Comparison of ENCODE assay signal across 9 cellular contexts in the genomic region with DNA sequence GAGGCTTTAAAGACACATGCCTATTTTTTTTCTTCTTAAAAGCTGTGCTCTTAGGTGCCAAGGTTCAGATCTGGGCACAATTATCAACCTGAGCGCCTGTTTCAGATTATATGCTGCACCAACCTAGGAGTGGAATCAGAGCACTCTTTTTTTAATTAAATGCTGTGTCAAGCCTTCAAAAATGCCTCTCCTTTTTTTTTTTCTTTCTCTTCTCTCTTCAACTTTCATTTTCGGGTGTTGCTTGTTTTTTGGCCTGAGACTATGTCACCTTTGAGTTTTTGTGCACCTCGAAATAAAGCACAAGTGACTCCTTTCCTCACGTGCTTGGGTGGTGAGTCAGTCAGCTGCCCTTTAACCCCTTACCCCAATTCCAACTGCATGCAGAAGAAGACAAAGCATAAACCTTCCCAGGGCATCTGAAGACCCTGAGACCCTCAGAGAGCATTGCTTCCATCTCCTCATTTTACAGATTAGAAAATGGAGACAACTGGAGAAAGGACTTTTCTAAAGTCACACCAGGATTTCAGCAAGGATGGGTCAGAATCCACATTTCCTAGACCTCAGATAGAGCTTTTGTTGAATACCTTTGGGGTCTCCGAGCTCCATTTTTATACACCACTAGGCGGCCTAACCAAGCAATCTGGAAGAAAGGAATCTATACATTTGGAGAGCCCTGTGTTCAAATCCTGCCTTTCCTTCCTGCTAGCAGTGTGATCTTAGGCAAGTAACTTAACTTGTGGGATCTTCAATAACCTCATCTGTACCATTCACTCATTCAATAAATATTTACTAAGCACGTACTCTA. TPM values are rescaled to one million over a fixed set of nuclear protein-coding genes. Genes with fewer than 3 reads are reported as not detected.
DNase-seq lines count a peak whose midpoint lies in the region; ATAC-seq and TF ChIP-seq lines count a peak whose summit lies in the region.
"Had no signal": no experiment of that assay in that cellular context is flagged by ENCODE, and none has a peak within 500 bp of the region (broad histone marks: within the 10 kb centered on the region; RNA-seq: fewer than 3 reads in every experiment).

No MANE protein-coding gene starts in this region.

- H3K9me3 ChIP-seq in iPS-18c (ENCODE audit: control insufficient read depth, insufficient read depth, low read length) (no peaks in the 10 kb centered on the region), thoracic aorta (no peaks in the 10 kb centered on the region)

- no peaks in the 10 kb centered on the region for H3K27me3 ChIP-seq in thoracic aorta (replicated peaks; ENCODE audit: insufficient read depth)

- DNase-seq in SK-MEL-5 (ENCODE audit: low read depth, low spot score) (peak; percentile 8), thoracic aorta (ENCODE audit: low spot score) (no peak), globus pallidus (ENCODE audit: low spot score) (no peak), NCI-H2171 treated with DMSO at 0.1 percent for 48 hours (lab: John Stamatoyannopoulos, UW) (no peak), UCSD-AML1 (lab: John Stamatoyannopoulos, UW; ENCODE audit: unreplicated experiment) (no peak)
- DNase-seq in stimulated activated CD4-positive, alpha-beta T cell treated with anti-CD3 and anti-CD28 coated beads, Interleukin-4, amount 100 ng/mL, for 4 hours, result no peak

- no peak for TF ChIP-seq CTCF in thoracic aorta (IDR thresholded peaks at IDR 0.05)

- H3K4me3 ChIP-seq in iPS-18c (ENCODE audit: insufficient read depth, low read depth, low read length) (peak overlapping the region; percentile 30), thoracic aorta (peak overlapping the region; percentile 70)

- ATAC-seq in GM21390 (IDR thresholded peaks at IDR 0.05; ENCODE audit: unreplicated experiment), result peak; percentile 17
- ATAC-seq in thoracic aorta (ENCODE audit: insufficient number of reproducible peaks, low FRiP score, low read depth), result no peak
- ATAC-seq: activated CD4-positive, alpha-beta T cell treated with anti-CD3 and anti-CD28 coated beads for 36 hours had no signal

- in situ Hi-C loops in SK-MEL-5 (cut with HindIII; ENCODE audit: low pct_unique_long_range_greater_than_20kb, low sequenced_read_pairs), result no loop called here

- H3K36me3 ChIP-seq in thoracic aorta, result no peaks in the 10 kb centered on the region

- H3K4me1 ChIP-seq in thoracic aorta (ENCODE audit: control insufficient read depth in 1 of 2, low read depth in 2 of 2), result peaks cover 5 to 52% of the 10 kb centered on the region in 2 donors

- H3K27ac ChIP-seq in thoracic aorta, result peak overlapping the region; percentile 77 to 88

RNA-seq across cellular contexts. Expression of a gene that starts 0.6 kb away (rescaled TPM):
- total RNA-seq in SK-MEL-5 (2014; rRNA removed; shearing (Covaris generic)), result 0.69 and 1.5 TPM in 2 replicates
- 0.42 and 0.68 TPM in 2 replicates for polyA plus RNA-seq in SK-MEL-5 (2015; cell fraction: cytosol; rRNA removed)
- polyA plus RNA-seq in SK-MEL-5 (2015; cell fraction: nucleus; rRNA removed), result 2.4 and 5.3 TPM in 2 replicates
- total RNA-seq in thoracic aorta, result 10 to 100 TPM; 27.9 to 42.3 TPM
- total RNA-seq: activated CD4-positive, alpha-beta T cell treated with anti-CD3 and anti-CD28 coated beads for 36 hours had no signal

Comparison
In these comparisons a context has a peak if more than half of its experiments do, and no peak if none do; other contexts are left out.
1. RNA of a gene that starts 0.6 kb away (total RNA-seq): 27.9 to 42.3 TPM in thoracic aorta; 0.69 to 1.5 TPM in SK-MEL-5; every median in the first group is over 10 times any median in the second.